14 cellular contexts compared by ENCODE assay signal in genomic region chr17:6592193-6592592, GRCh38. TPM values are rescaled to one million over a fixed set of nuclear protein-coding genes. Genes with fewer than 3 reads are reported as not detected.
DNase-seq lines count a peak whose midpoint lies in the region; ATAC-seq, FAIRE-seq and TF ChIP-seq lines count a peak whose summit lies in the region.
"Had no signal": no experiment of that assay in that cellular context is flagged by ENCODE, and none has a peak within 500 bp of the region (broad histone marks: within the 10 kb centered on the region; RNA-seq: fewer than 3 reads in every experiment).

No MANE protein-coding gene starts in this region.

- intact Hi-C loops in body of pancreas (cut with DNase I): no loop called here

- H3K4me1 ChIP-seq in HUES64 (ENCODE audit: insufficient read depth, low read length): no peaks in the 10 kb centered on the region
- peaks cover 6% of the 10 kb centered on the region for H3K4me1 ChIP-seq in body of pancreas

- H3K4me3 Mint-ChIP-seq in type B pancreatic cell: peak overlapping the region; percentile 39
- H3K4me3 Mint-ChIP-seq: activated B cell treated with CpG ODN at 0.5 μM for 24 hours; activated naive CD8-positive, alpha-beta T cell treated with anti-CD3 and anti-CD28 coated beads, Interleukin-2, amount 50 U/mL, for 24 hours; CD4-positive, alpha-beta memory T cell; natural killer cell treated with Interleukin-12 subunit alpha and Interleukin-12 subunit beta and Interleukin-15 and Interleukin-18, amount 100 ng/mL, for 72 hours; stimulated activated naive CD8-positive, alpha-beta T cell treated with anti-CD3 and anti-CD28 coated beads, Interleukin-15, amount 100 ng/mL, for 72 hours had no signal

- peaks cover 8% of the 10 kb centered on the region for H3K4me1 Mint-ChIP-seq in type B pancreatic cell (ENCODE audit: unreplicated experiment)
- H3K4me1 Mint-ChIP-seq: activated B cell treated with CpG ODN at 0.5 μM for 24 hours; CD4-positive, alpha-beta memory T cell had no signal

- peaks cover 91% of the 10 kb centered on the region for H3K36me3 ChIP-seq in HUES64 (ENCODE audit: insufficient read depth, low read length)
- peaks cover 4 to 15% of the 10 kb centered on the region in 2 donors for H3K36me3 ChIP-seq in body of pancreas (replicated peaks in 1 of 2; ENCODE audit: insufficient read depth in 1 of 2, low read depth in 2 of 2)

- TF ChIP-seq CTCF in body of pancreas (IDR thresholded peaks at IDR 0.05): no peak
- TF ChIP-seq CTCF in type B pancreatic cell (conservative IDR thresholded peaks at IDR 0.05): no peak
- no peak for TF ChIP-seq CTCF in D721Med (IDR thresholded peaks at IDR 0.05; ENCODE audit: insufficient read depth, missing control alignments)

- no peak overlapping the region for H3K4me3 ChIP-seq in HUES64 (ENCODE audit: low read length)
- H3K4me3 ChIP-seq in body of pancreas: no peak overlapping the region
- H3K4me3 ChIP-seq: dorsolateral prefrontal cortex had no signal

- WGBS in HUES64: 70% methylated on average over 6 of the region's 6 CpGs
- WGBS in body of pancreas, 2 donors: 36 to 56% methylated on average over 6 of the region's 6 CpGs

- H3K9me3 Mint-ChIP-seq in type B pancreatic cell: no peaks in the 10 kb centered on the region
- H3K9me3 Mint-ChIP-seq: activated B cell treated with CpG ODN at 0.5 μM for 24 hours; activated naive CD8-positive, alpha-beta T cell treated with anti-CD3 and anti-CD28 coated beads, Interleukin-2, amount 50 U/mL, for 24 hours; CD4-positive, alpha-beta memory T cell; natural killer cell treated with Interleukin-12 subunit alpha and Interleukin-12 subunit beta and Interleukin-15 and Interleukin-18, amount 100 ng/mL, for 72 hours; stimulated activated naive CD8-positive, alpha-beta T cell treated with anti-CD3 and anti-CD28 coated beads, Interleukin-15, amount 100 ng/mL, for 72 hours had no signal

- peaks cover 47% of the 10 kb centered on the region for H3K36me3 Mint-ChIP-seq in type B pancreatic cell

- no peak for FAIRE-seq in D721Med (lab: Jason Lieb, UNC)

- H3K27me3 ChIP-seq in HUES64 (ENCODE audit: insufficient read depth, low read length) (no peaks in the 10 kb centered on the region), body of pancreas (no peaks in the 10 kb centered on the region)
- H3K27me3 ChIP-seq: dorsolateral prefrontal cortex had no signal

- no peak for DNase-seq in body of pancreas
- peak; percentile 94 for DNase-seq in kidney tubule cell (ENCODE audit: low spot score)
- no peak for DNase-seq in type B pancreatic cell (ENCODE audit: extremely low spot score, unreplicated experiment)
- no peak for DNase-seq in NCI-H187 (lab: John Stamatoyannopoulos, UW)
- DNase-seq in D721Med (ENCODE audit: insufficient read length, low spot score): no peak
- DNase-seq: activated B cell treated with CpG ODN at 0.5 μM for 24 hours; activated naive CD8-positive, alpha-beta T cell treated with anti-CD3 and anti-CD28 coated beads, Interleukin-2, amount 50 U/mL, for 24 hours; CD4-positive, alpha-beta memory T cell; dorsolateral prefrontal cortex; islet precursor cell; stimulated activated naive CD8-positive, alpha-beta T cell treated with anti-CD3 and anti-CD28 coated beads, Interleukin-15, amount 100 ng/mL, for 72 hours had no signal

- H3K27ac Mint-ChIP-seq in type B pancreatic cell: peak overlapping the region; percentile 55
- H3K27ac Mint-ChIP-seq: activated B cell treated with CpG ODN at 0.5 μM for 24 hours; activated naive CD8-positive, alpha-beta T cell treated with anti-CD3 and anti-CD28 coated beads, Interleukin-2, amount 50 U/mL, for 24 hours; natural killer cell treated with Interleukin-12 subunit alpha and Interleukin-12 subunit beta and Interleukin-15 and Interleukin-18, amount 100 ng/mL, for 72 hours had no signal

- H3K27me3 Mint-ChIP-seq in type B pancreatic cell: no peaks in the 10 kb centered on the region
- H3K27me3 Mint-ChIP-seq: activated B cell treated with CpG ODN at 0.5 μM for 24 hours; activated naive CD8-positive, alpha-beta T cell treated with anti-CD3 and anti-CD28 coated beads, Interleukin-2, amount 50 U/mL, for 24 hours; CD4-positive, alpha-beta memory T cell; natural killer cell treated with Interleukin-12 subunit alpha and Interleukin-12 subunit beta and Interleukin-15 and Interleukin-18, amount 100 ng/mL, for 72 hours; stimulated activated naive CD8-positive, alpha-beta T cell treated with anti-CD3 and anti-CD28 coated beads, Interleukin-15, amount 100 ng/mL, for 72 hours had no signal

- no peak for TF ChIP-seq POLR2A in body of pancreas (IDR thresholded peaks at IDR 0.05)

- peak; percentile 75 for ATAC-seq in body of pancreas
- ATAC-seq in HG02973 (IDR thresholded peaks at IDR 0.05; ENCODE audit: unreplicated experiment): no peak
- ATAC-seq: activated naive CD8-positive, alpha-beta T cell treated with anti-CD3 and anti-CD28 coated beads, Interleukin-2, amount 50 U/mL, for 24 hours; natural killer cell treated with Interleukin-12 subunit alpha and Interleukin-12 subunit beta and Interleukin-15 and Interleukin-18, amount 100 ng/mL, for 72 hours; stimulated activated naive CD8-positive, alpha-beta T cell treated with anti-CD3 and anti-CD28 coated beads, Interleukin-15, amount 100 ng/mL, for 72 hours had no signal

- H3K27ac ChIP-seq in HUES64 (ENCODE audit: low read depth, low read length): peak overlapping the region; percentile 30; the same call in 1 of the 2 replicates
- peak overlapping the region in 3 of 4 donors; percentile 11 to 75 (median 46) for H3K27ac ChIP-seq in body of pancreas
- H3K27ac ChIP-seq: dorsolateral prefrontal cortex had no signal

- peak overlapping the region; percentile 39; the same call in 1 of the 2 replicates for H3K9ac ChIP-seq in HUES64 (ENCODE audit: low read depth, low read length)

- H3K9me3 ChIP-seq in HUES64 (ENCODE audit: insufficient read depth, low read depth, low read length) (no peaks in the 10 kb centered on the region), body of pancreas (no peaks in the 10 kb centered on the region)

RNA-seq across cellular contexts. Expression of gene PITPNM3, which starts 35.8 kb away (rescaled TPM):
- 0.80 TPM for polyA plus RNA-seq in HUES64 (2013, experiment 1 of 2)
- 1.6 TPM for polyA plus RNA-seq in HUES64 (2013, experiment 2 of 2)
- 1 to 10 TPM; 1.3 to 3.4 TPM for total RNA-seq in body of pancreas
- total RNA-seq in type B pancreatic cell (ENCODE audit: low replicate concordance): 4.3 and 7.7 TPM in 2 replicates

RNA-seq across cellular contexts. Expression of gene KIAA0753, which starts 48.3 kb away (rescaled TPM):
- polyA plus RNA-seq in HUES64 (2013, experiment 1 of 2): 16.2 TPM
- 19.9 TPM for polyA plus RNA-seq in HUES64 (2013, experiment 2 of 2)
- 10 to 100 TPM in 1 of 2 donors, 1 to 10 TPM in 1; 6.9 to 13.5 TPM for total RNA-seq in body of pancreas
- total RNA-seq in type B pancreatic cell (ENCODE audit: low replicate concordance): 26.4 and 33.7 TPM in 2 replicates

RNA-seq across cellular contexts. Expression of gene TXNDC17, which starts 48.7 kb away (rescaled TPM):
- polyA plus RNA-seq in HUES64 (2013, experiment 1 of 2): 295 TPM
- polyA plus RNA-seq in HUES64 (2013, experiment 2 of 2): 283 TPM
- total RNA-seq in body of pancreas (10 to 100 TPM; 17.1 to 37.6 TPM), type B pancreatic cell (ENCODE audit: low replicate concordance) (83.2 and 90.6 TPM in 2 replicates)

RNA-seq across cellular contexts. Expression of gene MED31, which starts 59.2 kb away (rescaled TPM):
- polyA plus RNA-seq in HUES64 (2013, experiment 1 of 2): 21.2 TPM
- 24.2 TPM for polyA plus RNA-seq in HUES64 (2013, experiment 2 of 2)
- total RNA-seq in body of pancreas: 1 to 10 TPM; 6.2 to 9.9 TPM
- 17.6 and 25.3 TPM in 2 replicates for total RNA-seq in type B pancreatic cell (ENCODE audit: low replicate concordance)

RNA-seq across cellular contexts. Expression of gene C17orf100, which starts 59.4 kb away (rescaled TPM):
- 1.5 TPM for polyA plus RNA-seq in HUES64 (2013, experiment 1 of 2)
- 2.2 TPM for polyA plus RNA-seq in HUES64 (2013, experiment 2 of 2)
- total RNA-seq in body of pancreas (1 to 10 TPM; 3.3 to 6.2 TPM), type B pancreatic cell (ENCODE audit: low replicate concordance) (3.9 and 4.3 TPM in 2 replicates)
